Comparison of ENCODE assay signal across 1 cellular context in genomic region chrX:52363247-52363883, GRCh38.
TF ChIP-seq lines count a peak whose summit lies in the region.

No MANE protein-coding gene starts in this region.

TF ChIP-seq in H1, 55 proteins besides CTCF, POLR2A, EP300 and RAD21 (continued from another document):
- TF ChIP-seq SRF (IDR thresholded peaks at IDR 0.05; ENCODE audit: low read depth, low read length) (no peak), TBP (IDR thresholded peaks at IDR 0.05; ENCODE audit: low read depth, low read length) (no peak), CBX5 (IDR thresholded peaks at IDR 0.05; ENCODE audit: low read depth, low read length) (no peak), PHF8 (conservative IDR thresholded peaks at IDR 0.05; ENCODE audit: low read depth, low read length) (no peak), GABPA (IDR thresholded peaks at IDR 0.05; ENCODE audit: borderline replicate concordance, insufficient read depth, low read length) (no peak), NRF1 (IDR thresholded peaks at IDR 0.05; ENCODE audit: low read depth, low read length) (no peak), BACH1 (IDR thresholded peaks at IDR 0.05; ENCODE audit: low read length) (no peak)
- TF ChIP-seq, protein P1, sequence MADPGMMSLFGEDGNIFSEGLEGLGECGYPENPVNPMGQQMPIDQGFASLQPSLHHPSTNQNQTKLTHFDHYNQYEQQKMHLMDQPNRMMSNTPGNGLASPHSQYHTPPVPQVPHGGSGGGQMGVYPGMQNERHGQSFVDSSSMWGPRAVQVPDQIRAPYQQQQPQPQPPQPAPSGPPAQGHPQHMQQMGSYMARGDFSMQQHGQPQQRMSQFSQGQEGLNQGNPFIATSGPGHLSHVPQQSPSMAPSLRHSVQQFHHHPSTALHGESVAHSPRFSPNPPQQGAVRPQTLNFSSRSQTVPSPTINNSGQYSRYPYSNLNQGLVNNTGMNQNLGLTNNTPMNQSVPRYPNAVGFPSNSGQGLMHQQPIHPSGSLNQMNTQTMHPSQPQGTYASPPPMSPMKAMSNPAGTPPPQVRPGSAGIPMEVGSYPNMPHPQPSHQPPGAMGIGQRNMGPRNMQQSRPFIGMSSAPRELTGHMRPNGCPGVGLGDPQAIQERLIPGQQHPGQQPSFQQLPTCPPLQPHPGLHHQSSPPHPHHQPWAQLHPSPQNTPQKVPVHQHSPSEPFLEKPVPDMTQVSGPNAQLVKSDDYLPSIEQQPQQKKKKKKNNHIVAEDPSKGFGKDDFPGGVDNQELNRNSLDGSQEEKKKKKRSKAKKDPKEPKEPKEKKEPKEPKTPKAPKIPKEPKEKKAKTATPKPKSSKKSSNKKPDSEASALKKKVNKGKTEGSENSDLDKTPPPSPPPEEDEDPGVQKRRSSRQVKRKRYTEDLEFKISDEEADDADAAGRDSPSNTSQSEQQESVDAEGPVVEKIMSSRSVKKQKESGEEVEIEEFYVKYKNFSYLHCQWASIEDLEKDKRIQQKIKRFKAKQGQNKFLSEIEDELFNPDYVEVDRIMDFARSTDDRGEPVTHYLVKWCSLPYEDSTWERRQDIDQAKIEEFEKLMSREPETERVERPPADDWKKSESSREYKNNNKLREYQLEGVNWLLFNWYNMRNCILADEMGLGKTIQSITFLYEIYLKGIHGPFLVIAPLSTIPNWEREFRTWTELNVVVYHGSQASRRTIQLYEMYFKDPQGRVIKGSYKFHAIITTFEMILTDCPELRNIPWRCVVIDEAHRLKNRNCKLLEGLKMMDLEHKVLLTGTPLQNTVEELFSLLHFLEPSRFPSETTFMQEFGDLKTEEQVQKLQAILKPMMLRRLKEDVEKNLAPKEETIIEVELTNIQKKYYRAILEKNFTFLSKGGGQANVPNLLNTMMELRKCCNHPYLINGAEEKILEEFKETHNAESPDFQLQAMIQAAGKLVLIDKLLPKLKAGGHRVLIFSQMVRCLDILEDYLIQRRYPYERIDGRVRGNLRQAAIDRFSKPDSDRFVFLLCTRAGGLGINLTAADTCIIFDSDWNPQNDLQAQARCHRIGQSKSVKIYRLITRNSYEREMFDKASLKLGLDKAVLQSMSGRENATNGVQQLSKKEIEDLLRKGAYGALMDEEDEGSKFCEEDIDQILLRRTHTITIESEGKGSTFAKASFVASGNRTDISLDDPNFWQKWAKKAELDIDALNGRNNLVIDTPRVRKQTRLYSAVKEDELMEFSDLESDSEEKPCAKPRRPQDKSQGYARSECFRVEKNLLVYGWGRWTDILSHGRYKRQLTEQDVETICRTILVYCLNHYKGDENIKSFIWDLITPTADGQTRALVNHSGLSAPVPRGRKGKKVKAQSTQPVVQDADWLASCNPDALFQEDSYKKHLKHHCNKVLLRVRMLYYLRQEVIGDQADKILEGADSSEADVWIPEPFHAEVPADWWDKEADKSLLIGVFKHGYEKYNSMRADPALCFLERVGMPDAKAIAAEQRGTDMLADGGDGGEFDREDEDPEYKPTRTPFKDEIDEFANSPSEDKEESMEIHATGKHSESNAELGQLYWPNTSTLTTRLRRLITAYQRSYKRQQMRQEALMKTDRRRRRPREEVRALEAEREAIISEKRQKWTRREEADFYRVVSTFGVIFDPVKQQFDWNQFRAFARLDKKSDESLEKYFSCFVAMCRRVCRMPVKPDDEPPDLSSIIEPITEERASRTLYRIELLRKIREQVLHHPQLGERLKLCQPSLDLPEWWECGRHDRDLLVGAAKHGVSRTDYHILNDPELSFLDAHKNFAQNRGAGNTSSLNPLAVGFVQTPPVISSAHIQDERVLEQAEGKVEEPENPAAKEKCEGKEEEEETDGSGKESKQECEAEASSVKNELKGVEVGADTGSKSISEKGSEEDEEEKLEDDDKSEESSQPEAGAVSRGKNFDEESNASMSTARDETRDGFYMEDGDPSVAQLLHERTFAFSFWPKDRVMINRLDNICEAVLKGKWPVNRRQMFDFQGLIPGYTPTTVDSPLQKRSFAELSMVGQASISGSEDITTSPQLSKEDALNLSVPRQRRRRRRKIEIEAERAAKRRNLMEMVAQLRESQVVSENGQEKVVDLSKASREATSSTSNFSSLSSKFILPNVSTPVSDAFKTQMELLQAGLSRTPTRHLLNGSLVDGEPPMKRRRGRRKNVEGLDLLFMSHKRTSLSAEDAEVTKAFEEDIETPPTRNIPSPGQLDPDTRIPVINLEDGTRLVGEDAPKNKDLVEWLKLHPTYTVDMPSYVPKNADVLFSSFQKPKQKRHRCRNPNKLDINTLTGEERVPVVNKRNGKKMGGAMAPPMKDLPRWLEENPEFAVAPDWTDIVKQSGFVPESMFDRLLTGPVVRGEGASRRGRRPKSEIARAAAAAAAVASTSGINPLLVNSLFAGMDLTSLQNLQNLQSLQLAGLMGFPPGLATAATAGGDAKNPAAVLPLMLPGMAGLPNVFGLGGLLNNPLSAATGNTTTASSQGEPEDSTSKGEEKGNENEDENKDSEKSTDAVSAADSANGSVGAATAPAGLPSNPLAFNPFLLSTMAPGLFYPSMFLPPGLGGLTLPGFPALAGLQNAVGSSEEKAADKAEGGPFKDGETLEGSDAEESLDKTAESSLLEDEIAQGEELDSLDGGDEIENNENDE (IDR thresholded peaks at IDR 0.05; ENCODE audit: insufficient replicate concordance, low read length), result no peak
